In the genomic region with DNA sequence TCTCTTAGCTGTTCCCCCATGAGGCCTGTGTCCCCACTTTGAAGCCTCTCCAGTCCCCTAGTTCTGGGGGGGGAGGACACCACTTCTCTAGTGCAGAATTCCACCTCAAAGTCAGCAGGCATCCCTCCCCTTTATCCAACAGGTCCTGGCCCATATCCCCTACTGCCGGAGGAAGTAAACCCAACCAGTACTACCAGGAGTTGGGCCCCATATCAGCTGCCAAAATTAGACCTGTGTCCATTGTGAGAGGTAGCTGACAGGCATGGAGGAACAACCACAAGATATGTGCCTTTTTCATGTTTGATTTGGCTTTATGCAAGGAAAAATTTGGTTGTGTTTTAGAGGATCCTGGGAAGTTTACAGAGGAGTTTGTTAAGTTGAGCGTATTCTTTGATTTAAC, we compare ENCODE assay signal across 29 cellular contexts. TPM values are rescaled to one million over a fixed set of nuclear protein-coding genes. Genes with fewer than 3 reads are reported as not detected.
"Had no signal": no experiment of that assay in that cellular context is flagged by ENCODE, and none has a peak within 500 bp of the region (broad histone marks: within the 10 kb centered on the region; RNA-seq: fewer than 3 reads in every experiment).

No MANE protein-coding gene starts in this region.

- H3K27me3 ChIP-seq: colonic mucosa, dorsolateral prefrontal cortex, esophagus muscularis mucosa, foreskin keratinocyte, gastrocnemius medialis, gastroesophageal sphincter, heart left ventricle, heart right ventricle had no signal

- FAIRE-seq: colon, endometrium, endothelial cell of umbilical vein, frontal cortex had no signal

- H3K27ac ChIP-seq: colonic mucosa, coronary artery, dorsolateral prefrontal cortex, epithelial cell of prostate, esophagus squamous epithelium, foreskin keratinocyte, gastrocnemius medialis, gastroesophageal sphincter, heart left ventricle, heart right ventricle had no signal

- H3K4me1 ChIP-seq: colonic mucosa, gastrocnemius medialis had no signal

- H3K27me3 Mint-ChIP-seq: dendritic cell treated with granulocyte-macrophage colony-stimulating factor and Interleukin-4, amounts not matched to agents 40 ng/mL and 50 ng/mL, for 4 days had no signal

- H3K27ac Mint-ChIP-seq: dendritic cell treated with granulocyte-macrophage colony-stimulating factor and Interleukin-4, amounts not matched to agents 40 ng/mL and 50 ng/mL, for 4 days; effector memory CD8-positive, alpha-beta T cell; endodermal cell had no signal

- H3K9me3 Mint-ChIP-seq: dendritic cell treated with granulocyte-macrophage colony-stimulating factor and Interleukin-4, amounts not matched to agents 40 ng/mL and 50 ng/mL, for 4 days; effector memory CD8-positive, alpha-beta T cell; endodermal cell had no signal

- DNase-seq: colonic mucosa; cortex of kidney; dermis blood vessel endothelial cell; dorsolateral prefrontal cortex; effector CD4-positive, alpha-beta T cell; effector CD8-positive, alpha-beta T cell; effector memory CD4-positive, alpha-beta T cell; effector memory CD8-positive, alpha-beta T cell; endodermal cell; erythroblast; esophagus squamous epithelium; foreskin fibroblast; foreskin keratinocyte; foreskin melanocyte; gastrocnemius medialis; glutamatergic neuron; head of caudate nucleus; heart left ventricle; heart right ventricle had no signal

- H3K4me3 Mint-ChIP-seq: dendritic cell treated with granulocyte-macrophage colony-stimulating factor and Interleukin-4, amounts not matched to agents 40 ng/mL and 50 ng/mL, for 4 days; effector memory CD8-positive, alpha-beta T cell; endodermal cell had no signal

- H3K4me3 ChIP-seq: colonic mucosa, coronary artery, dorsolateral prefrontal cortex, esophagus muscularis mucosa, esophagus squamous epithelium, gastrocnemius medialis, gastroesophageal sphincter, heart left ventricle, heart right ventricle had no signal

- ATAC-seq: effector memory CD8-positive, alpha-beta T cell; esophagus mucosa; foreskin keratinocyte; gastrocnemius medialis; gastroesophageal sphincter had no signal

- H3K9me3 ChIP-seq: colonic mucosa, esophagus muscularis mucosa, esophagus squamous epithelium, gastrocnemius medialis, gastroesophageal sphincter, heart left ventricle, heart right ventricle had no signal

- H3K36me3 ChIP-seq: colonic mucosa, esophagus muscularis mucosa, esophagus squamous epithelium, gastrocnemius medialis, gastroesophageal sphincter, heart left ventricle, heart right ventricle had no signal

RNA-seq across cellular contexts. Expression of gene SLC6A9, which starts 22.1 kb away (rescaled TPM):
- total RNA-seq: dermis blood vessel endothelial cell had no signal
